In genomic region chr11:69352715-69353325, GRCh38 we compare ENCODE assay signal across 9 cellular contexts. TPM values are rescaled to one million over a fixed set of nuclear protein-coding genes. Genes with fewer than 3 reads are reported as not detected.
DNase-seq lines count a peak whose midpoint lies in the region; ATAC-seq and TF ChIP-seq lines count a peak whose summit lies in the region.
"Had no signal": no experiment of that assay in that cellular context is flagged by ENCODE, and none has a peak within 500 bp of the region (broad histone marks: within the 10 kb centered on the region; RNA-seq: fewer than 3 reads in every experiment).

No MANE protein-coding gene starts in this region.

- DNase-seq in NCI-H1092 treated with DMSO at 0.1 percent for 48 hours (lab: John Stamatoyannopoulos, UW) (peak; percentile 33), NCI-H1092 (lab: John Stamatoyannopoulos, UW) (no peak), fibroblast of villous mesenchyme (ENCODE audit: low read depth) (peak; percentile 93), hippocampal formation (lab: John Stamatoyannopoulos, UW) (no peak), NCI-H187 (lab: John Stamatoyannopoulos, UW) (no peak)
- DNase-seq in activated CD4-positive, alpha-beta T cell treated with anti-CD3 and anti-CD28 coated beads, Interleukin-2, amount 50 U/mL, for 48 hours, result peak; percentile 24 to 50
- peak; percentile 23 to 50 (median 30) for DNase-seq in stimulated activated CD4-positive, alpha-beta T cell treated with anti-CD3 and anti-CD28 coated beads, TNF-alpha, amount 100 ng/mL, for 24 hours (ENCODE audit: low read depth in 3 of 3)

- TF ChIP-seq CTCF in fibroblast of villous mesenchyme (IDR thresholded peaks at IDR 0.05; ENCODE audit: insufficient read depth, low read depth, low read length), result no peak

- no peak overlapping the region for H3K4me3 ChIP-seq in fibroblast of villous mesenchyme (ENCODE audit: low read depth, low read length)
- H3K4me3 ChIP-seq: thoracic aorta had no signal

- ATAC-seq in HG02870 (IDR thresholded peaks at IDR 0.05; ENCODE audit: unreplicated experiment), result no peak

RNA-seq across cellular contexts. Expression of gene MYEOV, which starts 58.9 kb away (rescaled TPM):
- 0.86 and 3.2 TPM in 2 replicates for total RNA-seq in fibroblast of villous mesenchyme

Comparison
In these comparisons a context has a peak if more than half of its experiments do, and no peak if none do; other contexts are left out.
1. DNase-seq: peak in NCI-H1092 treated with DMSO at 0.1 percent for 48 hours (single experiment), activated CD4-positive, alpha-beta T cell treated with anti-CD3 and anti-CD28 coated beads, Interleukin-2, amount 50 U/mL, for 48 hours (2 of 2), fibroblast of villous mesenchyme (single experiment) and stimulated activated CD4-positive, alpha-beta T cell treated with anti-CD3 and anti-CD28 coated beads, TNF-alpha, amount 100 ng/mL, for 24 hours (3 of 3); none in NCI-H1092 (single experiment), hippocampal formation (0 of 2) and NCI-H187 (0 of 2).